ENCODE assay signal across 26 cellular contexts in genomic region chr3:33474895-33475294, GRCh38. TPM values are rescaled to one million over a fixed set of nuclear protein-coding genes. Genes with fewer than 3 reads are reported as not detected.
A peak's percentile ranks its signal among the peaks of the same experiment; 100 is the strongest.
DNase-seq lines count a peak whose midpoint lies in the region; ATAC-seq, FAIRE-seq and TF ChIP-seq lines count a peak whose summit lies in the region.
"Had no signal": no experiment of that assay in that cellular context is flagged by ENCODE, and none has a peak within 500 bp of the region (broad histone marks: within the 10 kb centered on the region; RNA-seq: fewer than 3 reads in every experiment).

No MANE protein-coding gene starts in this region.

- no peak overlapping the region for H3K14ac ChIP-seq in IMR-90 (replicated peaks; ENCODE audit: low read depth, low read length)

- CTCF ChIA-PET in IMR-90 (lab: Yijun Ruan, JAX), result no interaction called here
- CTCF ChIA-PET in HepG2 (lab: Yijun Ruan, JAX; ENCODE audit: low intra/inter-chr PET ratio, low total read pairs), result no interaction called here

- H3K27ac ChIP-seq in IMR-90 (ENCODE audit: insufficient read depth, low read length) (no peak overlapping the region), HepG2 (ENCODE audit: extremely low read length, insufficient read depth, low read length) (no peak overlapping the region), mesendoderm (ENCODE audit: low read depth, low read length) (no peak overlapping the region)
- H3K27ac ChIP-seq: BLaER1 had no signal

- H3K79me1 ChIP-seq in IMR-90 (ENCODE audit: low read depth in 1 of 2, low read length in 2 of 2), result no peaks in the 10 kb centered on the region
- H3K79me1 ChIP-seq in mesendoderm (ENCODE audit: low read length), result no peaks in the 10 kb centered on the region

- H2BK15ac ChIP-seq in IMR-90 (ENCODE audit: low read depth, low read length) (no peak overlapping the region), mesendoderm (replicated peaks; ENCODE audit: low read depth) (no peak overlapping the region)

- POLR2A ChIA-PET in IMR-90 (lab: Charles Lee; ENCODE audit: unreplicated experiment) (interaction anchor here (0.7 kb wide), 1 partner anchor 495 kb away, joined by 12 read pairs; no protein-coding TSS in a partner anchor), HepG2 (lab: Yijun Ruan, JAX) (no interaction called here)

- H3K79me2 ChIP-seq in HepG2 (ENCODE audit: insufficient read depth, low read length), result no peaks in the 10 kb centered on the region
- no peaks in the 10 kb centered on the region for H3K79me2 ChIP-seq in mesendoderm (ENCODE audit: control insufficient read depth, insufficient read depth, low read length)

- WGBS in IMR-90 (ENCODE audit: extremely low coverage in 2 of 2, insufficient read length in 1 of 2), 2 experiments, result no CpG with 5 or more reads among the region's 2 CpGs
- 25% methylated on average over 2 of the region's 2 CpGs for WGBS in HepG2 (ENCODE audit: low lambda C conversion rate)
- WGBS in mesendoderm (ENCODE audit: extremely low coverage, insufficient coverage, low lambda C conversion rate), result no CpG with 5 or more reads among the region's 2 CpGs

- no peak overlapping the region for H3K4me2 ChIP-seq in IMR-90 (ENCODE audit: low read depth, low read length)
- no peak overlapping the region for H3K4me2 ChIP-seq in HepG2 (ENCODE audit: low read depth, low read length)
- no peak overlapping the region for H3K4me2 ChIP-seq in mesendoderm (ENCODE audit: low read length)
- H3K4me2 ChIP-seq: BLaER1 had no signal

- TF ChIP-seq POLR2A in IMR-90 (IDR thresholded peaks at IDR 0.05; ENCODE audit: low read depth, low read length) (no peak), HepG2 (IDR thresholded peaks at IDR 0.05; ENCODE audit: insufficient read depth in 1 of 2, low read depth in 2 of 2, low read length in 2 of 2) (no peak)

- no peaks in the 10 kb centered on the region for H3K4me1 ChIP-seq in IMR-90 (ENCODE audit: control insufficient read depth, insufficient read depth, low read length)
- no peaks in the 10 kb centered on the region for H3K4me1 ChIP-seq in HepG2 (ENCODE audit: insufficient read depth, low read length)
- H3K4me1 ChIP-seq in mesendoderm (ENCODE audit: control insufficient read depth, low read depth, low read length), result no peaks in the 10 kb centered on the region
- H3K4me1 ChIP-seq: BE2C, BLaER1 had no signal

- no peak for TF ChIP-seq CTCF in IMR-90 (conservative IDR thresholded peaks at IDR 0.05; ENCODE audit: low read depth, low read length)
- no peak for TF ChIP-seq CTCF in bronchial epithelial cell (IDR thresholded peaks at IDR 0.05; ENCODE audit: insufficient read depth, low read length, severe bottlenecking)
- no peak for TF ChIP-seq CTCF in HepG2 (CRISPR knock-in tag; IDR thresholded peaks at IDR 0.05)

- H4K20me1 ChIP-seq in IMR-90 (ENCODE audit: insufficient read depth, low read length) (no peaks in the 10 kb centered on the region), HepG2 (ENCODE audit: insufficient read depth, low read length) (no peaks in the 10 kb centered on the region)
- H4K20me1 ChIP-seq: BLaER1 had no signal

- H2AK5ac ChIP-seq in IMR-90 (ENCODE audit: low read depth, low read length) (no peak overlapping the region), mesendoderm (ENCODE audit: low read length) (no peak overlapping the region)

- DNase-seq in IMR-90 (no peak), bronchial epithelial cell (ENCODE audit: low read depth) (peak; percentile 32), HepG2 (ENCODE audit: low spot score) (peak; percentile 30), mesendoderm (no peak), NCI-H1105 treated with DMSO at 0.1 percent for 48 hours (lab: John Stamatoyannopoulos, UW) (no peak)
- DNase-seq in stimulated activated naive CD8-positive, alpha-beta T cell treated with anti-CD3 and anti-CD28 coated beads, Interleukin-15, Interleukin-2, amounts not matched to agents 100 U/mL and 50 U/mL, for 24 hours, result no peak
- DNase-seq: 8988T; ACHN; BE2C; C1 segment of cervical spinal cord; CD4-positive, alpha-beta memory T cell; CD4-positive, CD25-positive, alpha-beta regulatory T cell; CD8-positive, alpha-beta memory T cell; COR-L47; DMS 273 treated with DMSO at 0.1 percent for 48 hours; DMS153; DMS53; DMS79; DND-41; EL; GDM1 had no signal

- H2BK5ac ChIP-seq in IMR-90 (ENCODE audit: low read depth, low read length, poor library complexity, severe bottlenecking), result no peak overlapping the region
- no peak overlapping the region for H2BK5ac ChIP-seq in mesendoderm (ENCODE audit: low read length)

- H3K36me3 ChIP-seq in IMR-90 (ENCODE audit: control insufficient read depth, insufficient read depth, low read length), result no peaks in the 10 kb centered on the region
- no peaks in the 10 kb centered on the region for H3K36me3 ChIP-seq in bronchial epithelial cell (ENCODE audit: control insufficient read depth, insufficient read depth, low read length)
- no peaks in the 10 kb centered on the region for H3K36me3 ChIP-seq in HepG2 (replicated peaks in 1 of 2; ENCODE audit: control insufficient read depth in 1 of 2, insufficient read depth in 2 of 2, low read length in 2 of 2)
- H3K36me3 ChIP-seq in mesendoderm (ENCODE audit: control insufficient read depth, insufficient read depth, low read length), result no peaks in the 10 kb centered on the region
- H3K36me3 ChIP-seq: BE2C, BLaER1 had no signal

- dilution Hi-C loops in IMR-90 (cut with HindIII; ENCODE audit: low sequenced_read_pairs, unreplicated experiment), result no loop called here

- H2BK20ac ChIP-seq in IMR-90 (ENCODE audit: low read depth, low read length), result no peak overlapping the region

- no peak overlapping the region for H3K4ac ChIP-seq in IMR-90 (ENCODE audit: low read depth, low read length)
- no peak overlapping the region for H3K4ac ChIP-seq in mesendoderm (ENCODE audit: low read depth, low read length)

- H4K8ac ChIP-seq in IMR-90 (ENCODE audit: low read depth in 2 of 2, low read length in 2 of 2) (no peak overlapping the region), mesendoderm (ENCODE audit: low read depth, low read length) (no peak overlapping the region)

- FAIRE-seq in bronchial epithelial cell (lab: Jason Lieb, UNC) (no peak), HepG2 (lab: Jason Lieb, UNC) (no peak)
- FAIRE-seq: GM12878, GM12892, GM18507 had no signal

- H3K4me3 ChIP-seq in IMR-90 (ENCODE audit: insufficient read depth, low read depth, low read length) (no peak overlapping the region), bronchial epithelial cell (ENCODE audit: low read depth, low read length) (no peak overlapping the region), HepG2 (replicated peaks in 1 of 3; ENCODE audit: insufficient read depth in 1 of 3, low read depth in 2 of 3, low read length in 3 of 3) (no peak overlapping the region), mesendoderm (ENCODE audit: low read length) (no peak overlapping the region)
- H3K4me3 ChIP-seq: BLaER1, GM12878 had no signal

- H4K5ac ChIP-seq in IMR-90 (ENCODE audit: low read depth, low read length) (no peak overlapping the region), mesendoderm (ENCODE audit: low read length) (no peak overlapping the region)

- intact Hi-C loops in IMR-90 (cut with micrococcal nuclease) (no loop called here), HepG2 (cut with micrococcal nuclease; ENCODE audit: unreplicated experiment) (loop anchor here (5.0 kb wide), 1 partner anchor 312 kb away; no protein-coding TSS in a partner anchor)

- H3K9ac ChIP-seq in IMR-90 (ENCODE audit: low read depth, low read length) (no peak overlapping the region), HepG2 (ENCODE audit: insufficient read depth, low read depth, low read length) (no peak overlapping the region), mesendoderm (ENCODE audit: low read length) (no peak overlapping the region)
- H3K9ac ChIP-seq: BLaER1 had no signal

- H3K27me3 ChIP-seq in IMR-90 (ENCODE audit: control insufficient read depth, insufficient read depth, low read length), result no peaks in the 10 kb centered on the region
- H3K27me3 ChIP-seq in bronchial epithelial cell (ENCODE audit: control insufficient read depth, insufficient read depth, low read length), result no peaks in the 10 kb centered on the region
- H3K27me3 ChIP-seq in HepG2 (ENCODE audit: control insufficient read depth in 1 of 2, insufficient read depth in 2 of 2, low read length in 2 of 2), result no peaks in the 10 kb centered on the region
- H3K27me3 ChIP-seq in mesendoderm (ENCODE audit: insufficient read depth, low read length, poor library complexity), result no peaks in the 10 kb centered on the region
- H3K27me3 ChIP-seq: BE2C, BLaER1 had no signal

- H3K56ac ChIP-seq in IMR-90 (ENCODE audit: extremely low read depth, insufficient read depth, low read length) (no peak overlapping the region), mesendoderm (ENCODE audit: low read length) (no peak overlapping the region)

- TF ChIP-seq EP300 in Ishikawa (IDR thresholded peaks at IDR 0.05; ENCODE audit: borderline replicate concordance), result no peak
- TF ChIP-seq EP300 in HepG2 (IDR thresholded peaks at IDR 0.05; ENCODE audit: low read depth in 2 of 2, low read length in 2 of 2), result no peak
- no peak for TF ChIP-seq EP300 in HepG2 (CRISPR knock-in tag; IDR thresholded peaks at IDR 0.05; ENCODE audit: borderline replicate concordance)

- H2BK120ac ChIP-seq in IMR-90 (ENCODE audit: low read depth, low read length), result no peak overlapping the region
- H2BK120ac ChIP-seq in mesendoderm (ENCODE audit: low read depth, low read length), result no peak overlapping the region

- H3K18ac ChIP-seq in IMR-90 (ENCODE audit: low read depth, low read length) (no peak overlapping the region), mesendoderm (ENCODE audit: low read length) (no peak overlapping the region)

- TF ChIP-seq RAD21 in IMR-90 (IDR thresholded peaks at IDR 0.05; ENCODE audit: low read length) (no peak), Ishikawa (IDR thresholded peaks at IDR 0.05; ENCODE audit: low read depth) (no peak), HepG2 (CRISPR knock-in tag; IDR thresholded peaks at IDR 0.05) (no peak)

- H3K23ac ChIP-seq in IMR-90 (ENCODE audit: low read depth, low read length) (no peak overlapping the region), mesendoderm (ENCODE audit: low read length) (no peak overlapping the region)

- no peaks in the 10 kb centered on the region for H3K9me1 ChIP-seq in IMR-90 (ENCODE audit: insufficient read depth, low read length)

- BruUV-seq in IMR-90 (replicated peaks; lab: Mats Ljungman, UMichigan) (no TSS peak), HepG2 (replicated peaks; lab: Mats Ljungman, UMichigan) (no TSS peak)

- H3K9me3 ChIP-seq in IMR-90 (ENCODE audit: control insufficient read depth, insufficient read depth, low read length), result no peaks in the 10 kb centered on the region
- peaks cover 5% of the 10 kb centered on the region for H3K9me3 ChIP-seq in HepG2 (ENCODE audit: low read length)
- H3K9me3 ChIP-seq: BE2C had no signal

- no peak overlapping the region for H4K91ac ChIP-seq in IMR-90 (ENCODE audit: insufficient read depth, low read depth, low read length)

- ATAC-seq in IMR-90 (ENCODE audit: low read depth) (no peak), HepG2 (peak; percentile 53; the same call in 1 of the 3 replicates)
- ATAC-seq in stimulated activated naive CD8-positive, alpha-beta T cell treated with anti-CD3 and anti-CD28 coated beads, Interleukin-15, Interleukin-2, amounts not matched to agents 100 U/mL and 50 U/mL, for 24 hours, result no peak
- ATAC-seq: GM12878 had no signal

- in situ Hi-C loops in IMR-90 (cut with MboI; ENCODE audit: low sequenced_read_pairs), result no loop called here
- in situ Hi-C loops in HepG2 (cut with HindIII; ENCODE audit: extremely low pct_ligation_motif_present, low pct_unique_long_range_greater_than_20kb), result no loop called here

- H2AFZ ChIP-seq in IMR-90 (replicated peaks; ENCODE audit: low read length, poor library complexity), result no peak overlapping the region
- H2AFZ ChIP-seq in HepG2 (ENCODE audit: low read length), result no peak overlapping the region

- no peak overlapping the region for H2AK9ac ChIP-seq in IMR-90 (replicated peaks; ENCODE audit: low read depth, low read length, poor library complexity)

RNA-seq across cellular contexts. Expression of gene UBP1, which starts 34.7 kb away (rescaled TPM):
- 56.3 and 68.6 TPM in 2 replicates for total RNA-seq in IMR-90 (2012; rRNA removed)
- 69.1 and 73.8 TPM in 2 replicates for polyA plus RNA-seq in IMR-90 (2012; rRNA removed)
- polyA plus RNA-seq in IMR-90 (2012; cell fraction: cytosol; rRNA removed), result 12.4 and 31.0 TPM in 2 replicates
- polyA plus RNA-seq in IMR-90 (2012; cell fraction: nucleus; rRNA removed; ENCODE audit: low replicate concordance), result 45.9 and 251 TPM in 2 replicates
- 32.9 and 34.8 TPM in 2 replicates for total RNA-seq in bronchial epithelial cell
- 48.3 and 56.7 TPM in 2 replicates for total RNA-seq in HepG2 (2016; rRNA removed; fragmentation: Illumina TruSeq; extraction: Trizol)
- 35.3 and 36.1 TPM in 2 replicates for total RNA-seq in HepG2 (2016; cell fraction: cytosol; rRNA removed; fragmentation: Illumina TruSeq; extraction: Trizol; ENCODE audit: low read depth)
- 49.2 and 49.4 TPM in 2 replicates for total RNA-seq in HepG2 (2016; cell fraction: insoluble cytoplasmic fraction; rRNA removed; fragmentation: Illumina TruSeq; extraction: Trizol)
- 55.1 and 56.2 TPM in 2 replicates for total RNA-seq in HepG2 (2016; cell fraction: membrane; rRNA removed; fragmentation: Illumina TruSeq; extraction: Trizol)
- 67.4 and 77.3 TPM in 2 replicates for total RNA-seq in HepG2 (2016; cell fraction: nucleus; rRNA removed; fragmentation: Illumina TruSeq; extraction: Trizol)
- 71.0 and 79.9 TPM in 2 replicates for polyA plus RNA-seq in HepG2 (2011; rRNA removed)
- 25.7 and 36.4 TPM in 2 replicates for polyA plus RNA-seq in HepG2 (2011; cell fraction: cytosol; rRNA removed)
- 113 and 124 TPM in 2 replicates for polyA plus RNA-seq in HepG2 (2011; cell fraction: nucleus; rRNA removed)
- polyA plus RNA-seq in HepG2 (2012), result 41.9 and 51.9 TPM in 2 replicates
- polyA plus RNA-seq in HepG2 (2016; cell fraction: cytosol; fragmentation: Illumina TruSeq; extraction: Trizol; ENCODE audit: low read depth), result 10.7 and 11.9 TPM in 2 replicates
- polyA plus RNA-seq in HepG2 (2016; cell fraction: insoluble cytoplasmic fraction; fragmentation: Illumina TruSeq; extraction: Trizol; ENCODE audit: low read depth), result 87.2 and 101 TPM in 2 replicates
- 50.8 and 53.0 TPM in 2 replicates for polyA plus RNA-seq in HepG2 (2016; cell fraction: membrane; fragmentation: Illumina TruSeq; extraction: Trizol; ENCODE audit: low read depth)
- polyA plus RNA-seq in HepG2 (2016; cell fraction: nucleus; fragmentation: Illumina TruSeq; extraction: Trizol; ENCODE audit: insufficient read depth, low read depth), result 138 and 140 TPM in 2 replicates
- 50.1 and 65.5 TPM in 2 replicates for polyA minus RNA-seq in HepG2 (2011; rRNA and poly(A)+ RNA removed; ENCODE audit: low replicate concordance)
- 33.4 and 39.2 TPM in 2 replicates for polyA minus RNA-seq in HepG2 (2011; cell fraction: cytosol; rRNA and poly(A)+ RNA removed)
- 129 and 147 TPM in 2 replicates for polyA minus RNA-seq in HepG2 (2011; cell fraction: nucleus; rRNA and poly(A)+ RNA removed)
- polyA plus RNA-seq in mesendoderm (2013, experiment 1 of 2), result 63.1 TPM
- polyA plus RNA-seq in mesendoderm (2013, experiment 2 of 2), result 69.1 TPM

Comparison
In these comparisons a context has a peak if more than half of its experiments do, and no peak if none do; other contexts are left out.
1. DNase-seq: peak in bronchial epithelial cell (single experiment) and HepG2 (single experiment); none in IMR-90 (single experiment), mesendoderm (single experiment), NCI-H1105 treated with DMSO at 0.1 percent for 48 hours (single experiment) and stimulated activated naive CD8-positive, alpha-beta T cell treated with anti-CD3 and anti-CD28 coated beads, Interleukin-15, Interleukin-2, amounts not matched to agents 100 U/mL and 50 U/mL, for 24 hours (single experiment).